In the genomic region with DNA sequence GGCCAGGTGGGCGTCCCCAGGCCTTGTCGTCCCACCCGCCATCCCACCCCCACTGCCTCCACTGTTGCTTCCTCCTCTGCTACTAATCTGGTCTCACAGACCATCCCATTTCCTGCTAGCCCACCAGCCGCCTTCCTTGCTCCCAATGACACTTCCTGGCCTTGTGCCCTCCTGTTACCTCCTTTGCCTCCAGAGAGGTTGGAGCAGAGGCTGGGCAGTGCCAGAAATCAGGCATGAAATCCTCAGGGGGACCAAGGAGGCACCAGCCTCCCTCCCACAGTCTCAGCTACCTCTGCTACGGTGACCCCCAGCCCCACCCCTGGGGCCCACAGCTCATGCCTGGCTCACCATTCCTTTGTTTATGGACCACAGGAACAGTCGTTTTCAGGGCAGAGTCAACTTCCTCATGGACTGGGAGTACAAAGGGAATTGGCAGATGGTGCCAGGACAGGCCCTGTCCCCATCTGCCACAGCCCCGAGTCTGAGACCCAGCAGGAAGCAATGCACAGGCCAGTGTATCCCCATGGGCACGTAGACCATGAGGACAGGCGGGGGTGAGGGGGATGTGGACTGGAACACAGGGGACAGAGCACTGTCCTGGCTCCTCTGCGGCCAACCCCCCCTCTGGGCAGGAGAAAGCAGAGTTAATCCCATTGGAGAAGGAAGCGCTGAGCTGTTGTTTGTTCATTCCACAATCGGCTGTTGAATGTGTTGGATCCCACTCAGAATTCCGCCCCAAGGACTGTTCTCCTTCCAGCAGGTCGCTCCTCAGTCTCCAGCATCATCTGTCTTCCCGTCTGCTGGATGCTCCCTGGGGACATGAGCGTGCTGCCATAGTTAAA, we compare ENCODE assay signal across 12 cellular contexts. TPM values are rescaled to one million over a fixed set of nuclear protein-coding genes. Genes with fewer than 3 reads are reported as not detected.
DNase-seq lines count a peak whose midpoint lies in the region; ATAC-seq and TF ChIP-seq lines count a peak whose summit lies in the region.
"Had no signal": no experiment of that assay in that cellular context is flagged by ENCODE, and none has a peak within 500 bp of the region (broad histone marks: within the 10 kb centered on the region; RNA-seq: fewer than 3 reads in every experiment).

No MANE protein-coding gene starts in this region.

- intact Hi-C loops in MCF 10A (cut with micrococcal nuclease) (no loop called here), uterus (cut with DNase I; ENCODE audit: low total_unique reads) (no loop called here)

- BruUV-seq in MCF 10A (replicated peaks; lab: Mats Ljungman, UMichigan): no TSS peak

- TF ChIP-seq CTCF in MCF 10A (IDR thresholded peaks at IDR 0.05; ENCODE audit: unreplicated experiment) (no peak), uterus (IDR thresholded peaks at IDR 0.05) (no peak)

- H3K4me3 ChIP-seq in uterus: no peak overlapping the region

- no peaks in the 10 kb centered on the region for H3K9me3 Mint-ChIP-seq in MCF 10A (ENCODE audit: unreplicated experiment)
- H3K9me3 Mint-ChIP-seq: natural killer cell had no signal

- no peak for TF ChIP-seq POLR2A in uterus (IDR thresholded peaks at IDR 0.05)

- POLR2A ChIA-PET in MCF 10A (lab: Yijun Ruan, JAX): no interaction called here
- POLR2A ChIA-PET in HEK293T (lab: Yijun Ruan, JAX): no interaction called here

- H3K36me3 Mint-ChIP-seq in MCF 10A (ENCODE audit: insufficient read depth, unreplicated experiment): no peaks in the 10 kb centered on the region
- H3K36me3 Mint-ChIP-seq: natural killer cell had no signal

- H3K36me3 ChIP-seq in uterus: no peaks in the 10 kb centered on the region

- H3K27me3 Mint-ChIP-seq in MCF 10A (ENCODE audit: insufficient read depth, unreplicated experiment): peaks cover 43% of the 10 kb centered on the region

- no peak for ATAC-seq in GM21717 (IDR thresholded peaks at IDR 0.05; ENCODE audit: unreplicated experiment)
- ATAC-seq: natural killer cell had no signal

- in situ Hi-C loops in T47D (cut with HindIII; ENCODE audit: low pct_unique_long_range_greater_than_20kb, low sequenced_read_pairs): no loop called here
- in situ Hi-C loops in ACHN (cut with HindIII; ENCODE audit: low pct_ligation_motif_present, low pct_unique_long_range_greater_than_20kb, low sequenced_read_pairs): no loop called here

- H3K27ac ChIP-seq in uterus: peak overlapping the region; percentile 24 to 79
- H3K27ac ChIP-seq: epithelial cell of prostate, KMS-11 had no signal

- H3K27me3 ChIP-seq in uterus: no peaks in the 10 kb centered on the region

- no peaks in the 10 kb centered on the region for H3K9me3 ChIP-seq in uterus

- H3K4me3 Mint-ChIP-seq in MCF 10A (ENCODE audit: unreplicated experiment): no peak overlapping the region
- H3K4me3 Mint-ChIP-seq: natural killer cell had no signal

- no peaks in the 10 kb centered on the region for H3K4me1 ChIP-seq in uterus

- no peak overlapping the region for H3K27ac Mint-ChIP-seq in MCF 10A (ENCODE audit: low read depth, unreplicated experiment)
- H3K27ac Mint-ChIP-seq: natural killer cell had no signal

- CTCF ChIA-PET in MCF 10A (lab: Yijun Ruan, JAX): interaction anchor here (0.7 to 7.8 kb wide), 5 partner anchors 7 to 614 kb away, joined by 3 to 91 read pairs (median 7); no protein-coding TSS in a partner anchor
- CTCF ChIA-PET in HEK293T (lab: Yijun Ruan, JAX): interaction anchor here (0.6 to 0.8 kb wide), 3 partner anchors 20 to 230 kb away, joined by 3 to 6 read pairs (median 4); no protein-coding TSS in a partner anchor

- peak; percentile 19 to 79 for DNase-seq in T47D (ENCODE audit: low read depth in 1 of 2, low spot score in 1 of 2)
- no peak for DNase-seq in MCF 10A (ENCODE audit: unreplicated experiment)
- peak; percentile 85 to 86 for DNase-seq in dermis microvascular lymphatic vessel endothelial cell (ENCODE audit: low read depth in 2 of 2)
- peak; percentile 78 to 88 for DNase-seq in lung microvascular endothelial cell (ENCODE audit: low read depth in 2 of 2)
- peak; percentile 54 to 70 for DNase-seq in uterus
- DNase-seq in ACHN: no peak
- DNase-seq in HEK293T (ENCODE audit: extremely low spot score): no peak
- DNase-seq: natural killer cell, SHP77 treated with DMSO at 0.1 percent for 48 hours had no signal

- H3K4me1 Mint-ChIP-seq in MCF 10A (ENCODE audit: insufficient read depth, unreplicated experiment): peaks cover 12% of the 10 kb centered on the region

TF ChIP-seq in HEK293T, 16 proteins besides CTCF, POLR2A, EP300 and RAD21:
- TF ChIP-seq HDGF (IDR thresholded peaks at IDR 0.05; ENCODE audit: borderline replicate concordance) (no peak), L3MBTL2 (conservative IDR thresholded peaks at IDR 0.05) (no peak), FOXA1 (IDR thresholded peaks at IDR 0.05) (no peak), ZNF384 (IDR thresholded peaks at IDR 0.05) (no peak), NFRKB (IDR thresholded peaks at IDR 0.05) (no peak), CTBP1 (IDR thresholded peaks at IDR 0.05; ENCODE audit: borderline replicate concordance) (no peak), SUZ12 (IDR thresholded peaks at IDR 0.05) (no peak), ELF4 (IDR thresholded peaks at IDR 0.05) (no peak), ARNT (IDR thresholded peaks at IDR 0.05) (no peak), SP1 (IDR thresholded peaks at IDR 0.05) (no peak), BHLHE40 (IDR thresholded peaks at IDR 0.05; ENCODE audit: borderline replicate concordance) (no peak), FOXK2 (IDR thresholded peaks at IDR 0.05) (no peak)
- TF ChIP-seq, protein P1, sequence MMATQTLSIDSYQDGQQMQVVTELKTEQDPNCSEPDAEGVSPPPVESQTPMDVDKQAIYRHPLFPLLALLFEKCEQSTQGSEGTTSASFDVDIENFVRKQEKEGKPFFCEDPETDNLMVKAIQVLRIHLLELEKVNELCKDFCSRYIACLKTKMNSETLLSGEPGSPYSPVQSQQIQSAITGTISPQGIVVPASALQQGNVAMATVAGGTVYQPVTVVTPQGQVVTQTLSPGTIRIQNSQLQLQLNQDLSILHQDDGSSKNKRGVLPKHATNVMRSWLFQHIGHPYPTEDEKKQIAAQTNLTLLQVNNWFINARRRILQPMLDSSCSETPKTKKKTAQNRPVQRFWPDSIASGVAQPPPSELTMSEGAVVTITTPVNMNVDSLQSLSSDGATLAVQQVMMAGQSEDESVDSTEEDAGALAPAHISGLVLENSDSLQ (IDR thresholded peaks at IDR 0.05): no peak

RNA-seq across cellular contexts. Expression of a gene that starts 2.2 kb away (rescaled TPM):
- total RNA-seq in MCF 10A (2022) (not detected in 2 replicates), dermis microvascular lymphatic vessel endothelial cell (263 and 363 TPM in 2 replicates), lung microvascular endothelial cell (284 and 312 TPM in 2 replicates), uterus (100 to 1,000 TPM in 1 of 4 donors, 10 to 100 TPM in 3; 31.2 to 126 (median 70.6) TPM)
- total RNA-seq: natural killer cell had no signal

Comparison
In these comparisons a context has a peak if more than half of its experiments do, and no peak if none do; other contexts are left out.
1. DNase-seq: peak in T47D (2 of 2), dermis microvascular lymphatic vessel endothelial cell (2 of 2), lung microvascular endothelial cell (2 of 2) and uterus (2 of 2); none in MCF 10A (single experiment), ACHN (single experiment) and HEK293T (single experiment).
2. RNA of a gene that starts 2.2 kb away (total RNA-seq): 284 to 312 TPM in lung microvascular endothelial cell, 263 to 363 TPM in dermis microvascular lymphatic vessel endothelial cell and 31.2 to 126 TPM in uterus; not detected in MCF 10A; every median in the first group is over 10 times any median in the second.